ENCODE assay signal across 8 cellular contexts in genomic region chr15:75904241-75904631, GRCh38. TPM values are rescaled to one million over a fixed set of nuclear protein-coding genes. Genes with fewer than 3 reads are reported as not detected.
A peak's percentile ranks its signal among the peaks of the same experiment; 100 is the strongest.
DNase-seq lines count a peak whose midpoint lies in the region; ATAC-seq and TF ChIP-seq lines count a peak whose summit lies in the region.

No MANE protein-coding gene starts in this region.

- peak overlapping the region; percentile 91 for H3K4me2 ChIP-seq in PC-3 (ENCODE audit: low read length)

- H3K9me3 ChIP-seq in PC-3 (ENCODE audit: low read length) (no peaks in the 10 kb centered on the region), spleen (no peaks in the 10 kb centered on the region)

- H3K9me3 Mint-ChIP-seq in MCF 10A (ENCODE audit: unreplicated experiment), result no peaks in the 10 kb centered on the region

- CTCF ChIA-PET in PC-3 (lab: Charles Lee), result interaction anchor here (1.0 kb wide), 1 partner anchor 154 kb away, joined by 3 read pairs; no protein-coding TSS in a partner anchor
- CTCF ChIA-PET in MCF 10A (lab: Yijun Ruan, JAX), result interaction anchor here (0.6 to 3.2 kb wide), 5 partner anchors 10 to 250 kb away, joined by 3 to 13 read pairs (median 3); no protein-coding TSS in a partner anchor

- H3K36me3 ChIP-seq in PC-3 (ENCODE audit: low read depth, low read length) (peaks cover 14% of the 10 kb centered on the region; the same call in 1 of the 2 replicates), spleen (peaks cover 0 to 48% (median 0%) of the 10 kb centered on the region in 6 donors)

- peaks cover 54% of the 10 kb centered on the region for H3K79me2 ChIP-seq in PC-3 (ENCODE audit: low read length)

- peak overlapping the region; percentile 83 for H3K9ac ChIP-seq in PC-3 (ENCODE audit: low read length)

- H2AFZ ChIP-seq in PC-3 (ENCODE audit: low read length), result peak overlapping the region; percentile 88

- peaks cover 21% of the 10 kb centered on the region; the same call in 1 of the 2 replicates for H3K4me1 ChIP-seq in PC-3 (ENCODE audit: insufficient read depth, low read length)
- peaks cover 5 to 70% (median 36%) of the 10 kb centered on the region in 6 donors for H3K4me1 ChIP-seq in spleen

- H3K27me3 Mint-ChIP-seq in MCF 10A (ENCODE audit: insufficient read depth, unreplicated experiment), result no peaks in the 10 kb centered on the region

- POLR2A ChIA-PET in PC-3 (lab: Charles Lee; ENCODE audit: unreplicated experiment) (no interaction called here), MCF 10A (lab: Yijun Ruan, JAX) (interaction anchor here (0.6 to 6.4 kb wide), 27 partner anchors 10 to 888 kb away, joined by 3 to 96 read pairs (median 4); partner anchors contain the start of gene UBE2Q2)

- H4K20me1 ChIP-seq in PC-3 (ENCODE audit: low read length), result no peaks in the 10 kb centered on the region

- H3K36me3 Mint-ChIP-seq in MCF 10A (ENCODE audit: insufficient read depth, unreplicated experiment), result peaks cover 48% of the 10 kb centered on the region

- peak overlapping the region; percentile 75 for H3K27ac ChIP-seq in PC-3 (ENCODE audit: low read length)
- H3K27ac ChIP-seq in spleen, result peak overlapping the region; percentile 75 to 91 (median 87)

- ATAC-seq in GM18867 (IDR thresholded peaks at IDR 0.05; ENCODE audit: unreplicated experiment) (peak; percentile 17), HG03354 (IDR thresholded peaks at IDR 0.05; ENCODE audit: poor library complexity, severe bottlenecking, unreplicated experiment) (peak; percentile 41), PC-3 (peak; percentile 37)

- intact Hi-C loops in PC-3 (cut with micrococcal nuclease) (no loop called here), MCF 10A (cut with micrococcal nuclease) (no loop called here), spleen (cut with DNase I; ENCODE audit: low total_unique reads) (loop anchor here (10.0 kb wide), 1 partner anchor 59 kb away; the partner anchor contains the start of gene UBE2Q2)

- peak overlapping the region; percentile 93 for H3K4me3 Mint-ChIP-seq in MCF 10A (ENCODE audit: unreplicated experiment)

- TF ChIP-seq POLR2A in spleen (IDR thresholded peaks at IDR 0.05), result no peak

- H3K9me2 ChIP-seq in PC-3 (replicated peaks; ENCODE audit: low read length), result no peaks in the 10 kb centered on the region

- H3K27me3 ChIP-seq in PC-3 (ENCODE audit: low read length), result no peaks in the 10 kb centered on the region
- H3K27me3 ChIP-seq in spleen (replicated peaks in 1 of 7), result no peaks in the 10 kb centered on the region

- no peaks in the 10 kb centered on the region for H3F3A ChIP-seq in PC-3 (ENCODE audit: low read length, unreplicated experiment)

- peaks cover 12% of the 10 kb centered on the region for H3K4me1 Mint-ChIP-seq in MCF 10A (ENCODE audit: insufficient read depth, unreplicated experiment)

- peak overlapping the region; percentile 94 for H3K4me3 ChIP-seq in PC-3 (ENCODE audit: low read length)
- H3K4me3 ChIP-seq in spleen, result peak overlapping the region; percentile 81 to 99 (median 92)

- DNase-seq in AG08396 (ENCODE audit: low spot score) (peak; percentile 22), PC-3 (peak; percentile 37), MCF 10A (ENCODE audit: unreplicated experiment) (peak; percentile 46), inferior parietal cortex (ENCODE audit: extremely low spot score) (peak; percentile 4), spleen (peak; percentile 79)
- DNase-seq in activated effector memory CD4-positive, alpha-beta T cell treated with Interleukin-2 at 50 U/mL for 16 hours, result no peak

- 0 to 1% (median 1%) methylated on average over 6 to 28 of the region's 28 CpGs for WGBS in spleen, 5 donors

- BruUV-seq in PC-3 (replicated peaks; lab: Mats Ljungman, UMichigan) (TSS peak; percentile 59), MCF 10A (replicated peaks; lab: Mats Ljungman, UMichigan) (TSS peak; percentile 51)

- peak overlapping the region; percentile 94 for H3K27ac Mint-ChIP-seq in MCF 10A (ENCODE audit: low read depth, unreplicated experiment)

- TF ChIP-seq CTCF in PC-3 (conservative IDR thresholded peaks at IDR 0.05; ENCODE audit: low read depth, low read length), result no peak
- TF ChIP-seq CTCF in MCF 10A (IDR thresholded peaks at IDR 0.05; ENCODE audit: unreplicated experiment), result no peak
- TF ChIP-seq CTCF in spleen (IDR thresholded peaks at IDR 0.05 in 8 of 11, conservative IDR thresholded peaks at IDR 0.05 in 3 of 11), result no peak

RNA-seq across cellular contexts. Expression of gene FBXO22, which starts 0.6 kb away (rescaled TPM):
- total RNA-seq in PC-3 (2014; rRNA removed), result 41.1 and 51.4 TPM in 2 replicates
- total RNA-seq in MCF 10A (2022), result 49.2 and 70.7 TPM in 2 replicates
- 10 to 100 TPM; 14.6 to 24.9 (median 22.0) TPM for total RNA-seq in spleen
- 10 to 100 TPM in 1 of 3 donors, 1 to 10 TPM in 2; 4.9 to 10.2 (median 7.4) TPM for polyA plus RNA-seq in spleen
